In the genomic region with DNA sequence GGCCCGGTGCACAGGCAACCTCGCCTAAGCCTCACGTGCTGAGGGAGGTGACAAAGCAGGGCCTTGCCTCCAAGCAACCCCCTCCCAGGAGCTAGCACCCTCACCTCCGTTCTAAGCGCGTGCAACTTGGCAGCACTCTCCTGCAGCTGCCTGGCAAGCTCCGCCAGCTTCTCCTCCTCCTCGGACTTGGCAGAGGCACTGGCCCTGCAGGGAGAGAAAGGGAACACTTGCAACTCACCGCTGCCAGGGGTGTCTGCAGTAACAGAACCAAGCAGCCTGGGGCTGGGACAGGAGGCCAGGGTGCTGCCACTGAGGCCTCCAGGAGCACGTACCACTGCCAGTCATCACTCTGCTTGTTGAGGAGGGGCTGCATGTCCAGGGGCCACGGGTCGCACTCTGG, we compare ENCODE assay signal across 30 cellular contexts. TPM values are rescaled to one million over a fixed set of nuclear protein-coding genes. Genes with fewer than 3 reads are reported as not detected.
DNase-seq lines count a peak whose midpoint lies in the region; ATAC-seq and TF ChIP-seq lines count a peak whose summit lies in the region.
"Had no signal": no experiment of that assay in that cellular context is flagged by ENCODE, and none has a peak within 500 bp of the region (broad histone marks: within the 10 kb centered on the region; RNA-seq: fewer than 3 reads in every experiment).

No MANE protein-coding gene starts in this region.

- H3K27ac Mint-ChIP-seq in HFFc6: no peak overlapping the region
- H3K27ac Mint-ChIP-seq: activated naive CD8-positive, alpha-beta T cell treated with anti-CD3 and anti-CD28 coated beads, Interleukin-2, amount 50 U/mL, for 24 hours; memory B cell; neural progenitor cell; T-helper 1 cell treated with Interleukin-12 subunit alpha and Interleukin-12 subunit beta and Interleukin-4 antibody, amounts not matched to agents 30 μg/mL and 1 μg/mL, for 36 hours had no signal

- no TSS peak for BruUV-seq in A673 (replicated peaks; lab: Mats Ljungman, UMichigan)

- H3K4me1 ChIP-seq in heart left ventricle (peaks cover 0 to 6% (median 0%) of the 10 kb centered on the region in 12 donors), A673 (ENCODE audit: insufficient read depth, low read length, poor library complexity, severe bottlenecking) (no peaks in the 10 kb centered on the region)
- H3K4me1 ChIP-seq: neural progenitor cell, parathyroid adenoma, tibial nerve had no signal

- POLR2A ChIA-PET in A673 (lab: Charles Lee; ENCODE audit: low non-redundant PET): no interaction called here

- H3K27me3 Mint-ChIP-seq in HFFc6 (ENCODE audit: insufficient read depth): no peaks in the 10 kb centered on the region
- H3K27me3 Mint-ChIP-seq: activated naive CD8-positive, alpha-beta T cell treated with anti-CD3 and anti-CD28 coated beads, Interleukin-2, amount 50 U/mL, for 24 hours; IgD-negative memory B cell; memory B cell had no signal

- H3K27me3 ChIP-seq in heart left ventricle: no peaks in the 10 kb centered on the region
- H3K27me3 ChIP-seq in A673 (replicated peaks; ENCODE audit: insufficient read depth, low read depth, low read length, poor library complexity): no peaks in the 10 kb centered on the region
- H3K27me3 ChIP-seq: brain microvascular endothelial cell, neural progenitor cell, tibial nerve had no signal

- H3K27ac ChIP-seq in heart left ventricle: no peak overlapping the region
- no peak overlapping the region for H3K27ac ChIP-seq in A673 (ENCODE audit: low read depth, low read length, poor library complexity, severe bottlenecking)
- H3K27ac ChIP-seq: brain microvascular endothelial cell, neural progenitor cell, parathyroid adenoma, tibial nerve had no signal

- ATAC-seq in heart left ventricle: peak; percentile 70 to 84 (median 80)
- ATAC-seq in GM19397 (IDR thresholded peaks at IDR 0.05; ENCODE audit: unreplicated experiment): no peak
- no peak for ATAC-seq in GM18505 (IDR thresholded peaks at IDR 0.05; ENCODE audit: unreplicated experiment)
- ATAC-seq: activated naive CD8-positive, alpha-beta T cell treated with anti-CD3 and anti-CD28 coated beads, Interleukin-2, amount 50 U/mL, for 24 hours; left colon; PC-3 had no signal

- intact Hi-C loops in heart left ventricle (cut with DNase I): loop anchor here in 1 of 10 donors (10.0 kb wide), 1 partner anchor 49 kb away; no protein-coding TSS in a partner anchor
- intact Hi-C loops in A673 (cut with micrococcal nuclease; ENCODE audit: unreplicated experiment): no loop called here

- H3K36me3 ChIP-seq in heart left ventricle: peaks cover 0 to 28% (median 5%) of the 10 kb centered on the region in 9 donors
- no peaks in the 10 kb centered on the region for H3K36me3 ChIP-seq in A673 (ENCODE audit: insufficient read depth, low read length, poor library complexity, severe bottlenecking)
- H3K36me3 ChIP-seq: brain microvascular endothelial cell, neural progenitor cell had no signal

- DNase-seq in LNCaP clone FGC (ENCODE audit: low read depth) (peak; percentile 18), NCI-H446 treated with DMSO at 0.1 percent for 48 hours (lab: John Stamatoyannopoulos, UW) (peak; percentile 24), heart left ventricle (peak in 4 of 5 donors; percentile 26 to 73 (median 66)), pons (ENCODE audit: low spot score) (peak; percentile 6), A673 (ENCODE audit: low spot score) (no peak), HFFc6 (no peak)
- DNase-seq: activated CD4-positive, CD25-positive, alpha-beta regulatory T cell; activated naive CD8-positive, alpha-beta T cell treated with anti-CD3 and anti-CD28 coated beads, Interleukin-2, amount 50 U/mL, for 24 hours; activated T-cell treated with anti-CD3 and anti-CD28 coated beads, Interleukin-2, amount 50 U/mL, for 48 hours; brain microvascular endothelial cell; DND-41; GF-D8; HCEC 1CT; left colon; NCI-H187; NCI-H526; PC-3; stimulated activated CD4-positive, alpha-beta T cell treated with anti-CD3 and anti-CD28 coated beads, Interleukin-12 subunit alpha, Interleukin-12 subunit beta, amount 100 ng/mL, for 4 hours; stimulated activated CD4-positive, alpha-beta T cell treated with anti-CD3 and anti-CD28 coated beads, Interleukin-2, amount 100 ng/mL, for 48 hours had no signal

- WGBS in heart left ventricle, 4 donors: 50 to 77% (median 68%) methylated on average over 9 to 12 of the region's 12 CpGs

- CTCF ChIA-PET in A673 (lab: Charles Lee): no interaction called here

- TF ChIP-seq POLR2A in heart left ventricle (IDR thresholded peaks at IDR 0.05) (no peak), GM18505 (IDR thresholded peaks at IDR 0.05; ENCODE audit: borderline replicate concordance, extremely low read depth, insufficient read depth, insufficient read length) (no peak)

- no peaks in the 10 kb centered on the region for H3K9me3 Mint-ChIP-seq in HFFc6
- H3K9me3 Mint-ChIP-seq: activated naive CD8-positive, alpha-beta T cell treated with anti-CD3 and anti-CD28 coated beads, Interleukin-2, amount 50 U/mL, for 24 hours; memory B cell; T-helper 1 cell treated with Interleukin-12 subunit alpha and Interleukin-12 subunit beta and Interleukin-4 antibody, amounts not matched to agents 30 μg/mL and 1 μg/mL, for 36 hours had no signal

- H3K4me1 Mint-ChIP-seq in HFFc6 (ENCODE audit: low read depth): peaks cover 18% of the 10 kb centered on the region
- H3K4me1 Mint-ChIP-seq: activated naive CD8-positive, alpha-beta T cell treated with anti-CD3 and anti-CD28 coated beads, Interleukin-2, amount 50 U/mL, for 24 hours; memory B cell; neural progenitor cell had no signal

- H3K4me3 ChIP-seq in LNCaP clone FGC (ENCODE audit: low read depth, low read length) (no peak overlapping the region), heart left ventricle (no peak overlapping the region), A673 (ENCODE audit: low read depth, low read length, poor library complexity, severe bottlenecking) (no peak overlapping the region)
- H3K4me3 ChIP-seq: neural progenitor cell, tibial nerve had no signal

- H3K4me3 Mint-ChIP-seq in HFFc6: no peak overlapping the region
- H3K4me3 Mint-ChIP-seq: activated naive CD8-positive, alpha-beta T cell treated with anti-CD3 and anti-CD28 coated beads, Interleukin-2, amount 50 U/mL, for 24 hours; IgD-negative memory B cell; memory B cell; neural progenitor cell; T-helper 1 cell treated with Interleukin-12 subunit alpha and Interleukin-12 subunit beta and Interleukin-4 antibody, amounts not matched to agents 30 μg/mL and 1 μg/mL, for 36 hours had no signal

- H3K36me3 Mint-ChIP-seq in HFFc6 (ENCODE audit: low read depth): peaks cover 4% of the 10 kb centered on the region; the same call in 1 of the 2 replicates

- TF ChIP-seq CTCF in LNCaP clone FGC (IDR thresholded peaks at IDR 0.05; ENCODE audit: control insufficient read depth, extremely low read depth, insufficient read depth) (no peak), heart left ventricle (IDR thresholded peaks at IDR 0.05) (no peak), A673 (conservative IDR thresholded peaks at IDR 0.05; ENCODE audit: low read depth, low read length) (no peak), HFFc6 (IDR thresholded peaks at IDR 0.05) (no peak)

- H3K9me3 ChIP-seq in heart left ventricle (no peaks in the 10 kb centered on the region), A673 (ENCODE audit: low read depth, low read length, poor library complexity, severe bottlenecking) (no peaks in the 10 kb centered on the region)
- H3K9me3 ChIP-seq: tibial nerve had no signal

RNA-seq across cellular contexts. Expression of gene TREX2, which starts 10.3 kb away (rescaled TPM):
- total RNA-seq in heart left ventricle (under 1 TPM in 6 of 9 donors, not detected in 3; 0.22 to 0.48 (median 0.29) TPM), A673 (2021) (0.77 and 2.1 TPM in 2 replicates)
- polyA plus RNA-seq in heart left ventricle: under 1 TPM; 0.23 to 0.32 TPM
- under 1 TPM; 0.33 to 0.99 (median 0.69) TPM for total RNA-seq in HFFc6 (2021; fragmentation: NEBNext Ultra II Directional; extraction: Animal tissue kit (Norgen Biotek cat#: 25700))

RNA-seq across cellular contexts. Expression of gene HAUS7, which starts 14.2 kb away (rescaled TPM):
- total RNA-seq in heart left ventricle (10 to 100 TPM; 15.3 to 28.2 (median 19.5) TPM), A673 (2021) (75.3 and 82.6 TPM in 2 replicates)
- polyA plus RNA-seq in heart left ventricle: 10 to 100 TPM; 23.9 to 25.8 TPM
- 10 to 100 TPM; 20.3 to 32.0 (median 28.2) TPM for total RNA-seq in HFFc6 (2021; fragmentation: NEBNext Ultra II Directional; extraction: Animal tissue kit (Norgen Biotek cat#: 25700))

RNA-seq across cellular contexts. Expression of gene BGN, which starts 38.6 kb away (rescaled TPM):
- 100 to 1,000 TPM in 2 of 9 donors, 10 to 100 TPM in 7; 55.7 to 264 (median 76.9) TPM for total RNA-seq in heart left ventricle
- 10 to 100 TPM; 57.9 to 86.3 TPM for polyA plus RNA-seq in heart left ventricle
- 51.8 and 90.9 TPM in 2 replicates for total RNA-seq in A673 (2021)
- total RNA-seq in HFFc6 (2021; fragmentation: NEBNext Ultra II Directional; extraction: Animal tissue kit (Norgen Biotek cat#: 25700)): 100 to 1,000 TPM; 324 to 382 (median 367) TPM
- total RNA-seq: PC-3 had no signal
- polyA plus RNA-seq: IgD-negative memory B cell had no signal

RNA-seq across cellular contexts. Expression of gene ZFP92, which starts 44.9 kb away (rescaled TPM):
- 1 to 10 TPM in 2 of 9 donors, under 1 TPM in 7; 0.22 to 1.5 (median 0.64) TPM for total RNA-seq in heart left ventricle
- under 1 TPM; 0.23 to 0.47 TPM for polyA plus RNA-seq in heart left ventricle
- 0.41 and 0.55 TPM in 2 replicates for total RNA-seq in A673 (2021)
- total RNA-seq in HFFc6 (2021; fragmentation: NEBNext Ultra II Directional; extraction: Animal tissue kit (Norgen Biotek cat#: 25700)): under 1 TPM; 0.03 to 0.38 (median 0.06) TPM
- total RNA-seq: PC-3 had no signal

RNA-seq across cellular contexts. Expression of gene PNMA6E, which starts 55.0 kb away (rescaled TPM):
- total RNA-seq in heart left ventricle: not detected
- polyA plus RNA-seq in heart left ventricle: not detected
- not detected in 2 replicates for total RNA-seq in A673 (2021)
- not detected for total RNA-seq in HFFc6 (2021; fragmentation: NEBNext Ultra II Directional; extraction: Animal tissue kit (Norgen Biotek cat#: 25700))
- total RNA-seq: cerebellum, frontal cortex, left colon, PC-3, sciatic nerve, tibial nerve had no signal
- polyA plus RNA-seq: IgD-negative memory B cell had no signal

Comparison
In these comparisons a context has a peak if more than half of its experiments do, and no peak if none do; other contexts are left out.
1. DNase-seq: peak in LNCaP clone FGC (single experiment), NCI-H446 treated with DMSO at 0.1 percent for 48 hours (single experiment), heart left ventricle (4 of 5) and pons (single experiment); none in A673 (single experiment) and HFFc6 (single experiment).
2. ATAC-seq: peak in heart left ventricle (4 of 4); none in GM19397 (single experiment) and GM18505 (single experiment).